In the genomic region with DNA sequence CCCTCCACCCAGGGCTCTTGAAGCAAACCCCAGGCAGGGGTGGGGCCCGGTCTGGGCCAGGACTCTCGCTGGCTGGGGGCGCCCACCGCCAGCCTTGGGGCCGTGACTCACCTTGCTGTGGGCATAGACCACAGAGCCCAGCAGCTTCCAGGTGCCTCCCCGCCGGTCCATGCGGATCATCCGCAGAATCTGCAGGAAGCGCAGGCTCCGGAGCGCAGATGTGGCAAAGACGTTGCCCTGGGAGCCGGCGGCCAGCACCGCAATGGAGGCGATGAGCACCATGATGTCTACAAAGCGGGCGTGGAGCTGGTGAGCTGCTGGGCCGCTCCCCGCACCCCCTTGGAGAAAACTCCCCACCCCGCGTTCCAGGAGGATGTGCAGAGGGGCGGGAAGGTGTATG, we compare ENCODE assay signal across 14 cellular contexts. TPM values are rescaled to one million over a fixed set of nuclear protein-coding genes. Genes with fewer than 3 reads are reported as not detected.
DNase-seq lines count a peak whose midpoint lies in the region; ATAC-seq and TF ChIP-seq lines count a peak whose summit lies in the region.
"Had no signal": no experiment of that assay in that cellular context is flagged by ENCODE, and none has a peak within 500 bp of the region (broad histone marks: within the 10 kb centered on the region; RNA-seq: fewer than 3 reads in every experiment).

No MANE protein-coding gene starts in this region.

- no peaks in the 10 kb centered on the region for H3K36me3 ChIP-seq in BLaER1 treated with 17β-estradiol and CSF1 and Interleukin-3, amounts not matched to agents 10 nM and 100 nM
- H3K36me3 ChIP-seq in RWPE2 (ENCODE audit: low read depth) (no peaks in the 10 kb centered on the region), Peyer's patch (no peaks in the 10 kb centered on the region)

- H3K4me3 ChIP-seq in BLaER1 treated with 17β-estradiol and CSF1 and Interleukin-3, amounts not matched to agents 10 nM and 100 nM: peak overlapping the region in 5 of 10 experiments; percentile 29 to 54 (median 37); a peak in 4 of 20 replicates
- H3K4me3 ChIP-seq in RWPE2 (ENCODE audit: severe bottlenecking) (no peak overlapping the region), dorsolateral prefrontal cortex (peak overlapping the region in 2 of 59 donors; percentile 6 to 22), Peyer's patch (no peak overlapping the region)

- no peaks in the 10 kb centered on the region for H3K9me3 ChIP-seq in BLaER1 treated with 17β-estradiol and CSF1 and Interleukin-3, amounts not matched to agents 10 nM and 100 nM (replicated peaks in 1 of 11)
- H3K9me3 ChIP-seq in RWPE2 (ENCODE audit: severe bottlenecking) (peaks cover 2% of the 10 kb centered on the region), Peyer's patch (no peaks in the 10 kb centered on the region)

- TF ChIP-seq POLR2A in Peyer's patch (IDR thresholded peaks at IDR 0.05): no peak

- peak; percentile 83 for DNase-seq in RWPE2 (ENCODE audit: low spot score)
- DNase-seq in dorsolateral prefrontal cortex: no peak
- DNase-seq in Peyer's patch: no peak
- no peak for DNase-seq in NCI-H2171 (lab: John Stamatoyannopoulos, UW)
- no peak for DNase-seq in GOT3 (lab: John Stamatoyannopoulos, UW)
- DNase-seq: CD4-positive, alpha-beta T cell; DMS153; DMS79; GF-D8; H9; KBM-7 had no signal

- H4K20me1 ChIP-seq in BLaER1 treated with 17β-estradiol and CSF1 and Interleukin-3, amounts not matched to agents 10 nM and 100 nM: peaks cover 0 to 33% (median 10%) of the 10 kb centered on the region in 11 experiments; a peak in 14 of 22 replicates

- intact Hi-C loops in dorsolateral prefrontal cortex (cut with DNase I): no loop called here

- no peak for TF ChIP-seq CTCF in RWPE2 (IDR thresholded peaks at IDR 0.05; ENCODE audit: poor library complexity, severe bottlenecking)
- no peak for TF ChIP-seq CTCF in dorsolateral prefrontal cortex (IDR thresholded peaks at IDR 0.05 in 54 of 56, conservative IDR thresholded peaks at IDR 0.05 in 2 of 56; ENCODE audit: low read depth in 1 of 56, partially characterized antibody in 56 of 56)
- TF ChIP-seq CTCF in Peyer's patch (IDR thresholded peaks at IDR 0.05): no peak

- peak overlapping the region; percentile 66 to 99 (median 96) for H3K4me2 ChIP-seq in BLaER1 treated with 17β-estradiol and CSF1 and Interleukin-3, amounts not matched to agents 10 nM and 100 nM

- H3K27ac ChIP-seq in BLaER1 treated with 17β-estradiol and CSF1 and Interleukin-3, amounts not matched to agents 10 nM and 100 nM: peak overlapping the region in 5 of 11 experiments; percentile 63 to 76 (median 69); a peak in 9 of 22 replicates
- H3K27ac ChIP-seq in RWPE2 (ENCODE audit: poor library complexity, severe bottlenecking) (no peak overlapping the region), dorsolateral prefrontal cortex (peak overlapping the region in 42 of 59 donors; percentile 4 to 87 (median 50)), Peyer's patch (no peak overlapping the region)
- H3K27ac ChIP-seq: C4-2B had no signal

- peaks cover 0 to 45% (median 7%) of the 10 kb centered on the region in 11 experiments; a peak in 13 of 22 replicates for H3K27me3 ChIP-seq in BLaER1 treated with 17β-estradiol and CSF1 and Interleukin-3, amounts not matched to agents 10 nM and 100 nM
- peaks cover 22% of the 10 kb centered on the region for H3K27me3 ChIP-seq in RWPE2 (ENCODE audit: insufficient read depth, poor library complexity, severe bottlenecking)
- H3K27me3 ChIP-seq in dorsolateral prefrontal cortex: peaks cover 0 to 8% (median 0%) of the 10 kb centered on the region in 45 donors
- no peaks in the 10 kb centered on the region for H3K27me3 ChIP-seq in Peyer's patch

- no peak for ATAC-seq in RWPE2 (ENCODE audit: low read depth)
- ATAC-seq: HepG2 had no signal

- H3K9ac ChIP-seq in BLaER1 treated with 17β-estradiol and CSF1 and Interleukin-3, amounts not matched to agents 10 nM and 100 nM: peak overlapping the region in 9 of 11 experiments; percentile 46 to 71 (median 61); a peak in 11 of 22 replicates

- peaks cover 44 to 88% (median 82%) of the 10 kb centered on the region in 10 experiments for H3K4me1 ChIP-seq in BLaER1 treated with 17β-estradiol and CSF1 and Interleukin-3, amounts not matched to agents 10 nM and 100 nM
- H3K4me1 ChIP-seq in RWPE2 (ENCODE audit: insufficient read depth, poor library complexity, severe bottlenecking): no peaks in the 10 kb centered on the region
- no peaks in the 10 kb centered on the region for H3K4me1 ChIP-seq in Peyer's patch

RNA-seq across cellular contexts. Expression of gene KCNQ2, which starts 27.9 kb away (rescaled TPM):
- total RNA-seq in dorsolateral prefrontal cortex (100 to 1,000 TPM in 119 of 120 experiments, 10 to 100 TPM in 1; 75.7 to 403 (median 241) TPM), Peyer's patch (not detected)
- total RNA-seq: CD4-positive, alpha-beta T cell; HepG2 had no signal

RNA-seq across cellular contexts. Expression of gene EEF1A2, which starts 54.3 kb away (rescaled TPM):
- 100 to 1,000 TPM; 166 to 904 (median 657) TPM for total RNA-seq in dorsolateral prefrontal cortex
- 1 to 10 TPM in 3 of 4 donors, under 1 TPM in 1; 0.67 to 3.3 (median 2.1) TPM for total RNA-seq in Peyer's patch

Comparison
In these comparisons a context has a peak if more than half of its experiments do, and no peak if none do; other contexts are left out.
1. H3K27ac ChIP-seq: peak in dorsolateral prefrontal cortex (42 of 59); none in RWPE2 (single experiment) and Peyer's patch (0 of 4).
2. RNA of gene KCNQ2, which starts 27.9 kb away (total RNA-seq): 75.7 to 403 TPM in dorsolateral prefrontal cortex; not detected in Peyer's patch; every median in the first group is over 10 times any median in the second.
3. RNA of gene EEF1A2, which starts 54.3 kb away (total RNA-seq): 166 to 904 TPM in dorsolateral prefrontal cortex; 0.67 to 3.3 TPM in Peyer's patch; every median in the first group is over 10 times any median in the second.